In the genomic region with DNA sequence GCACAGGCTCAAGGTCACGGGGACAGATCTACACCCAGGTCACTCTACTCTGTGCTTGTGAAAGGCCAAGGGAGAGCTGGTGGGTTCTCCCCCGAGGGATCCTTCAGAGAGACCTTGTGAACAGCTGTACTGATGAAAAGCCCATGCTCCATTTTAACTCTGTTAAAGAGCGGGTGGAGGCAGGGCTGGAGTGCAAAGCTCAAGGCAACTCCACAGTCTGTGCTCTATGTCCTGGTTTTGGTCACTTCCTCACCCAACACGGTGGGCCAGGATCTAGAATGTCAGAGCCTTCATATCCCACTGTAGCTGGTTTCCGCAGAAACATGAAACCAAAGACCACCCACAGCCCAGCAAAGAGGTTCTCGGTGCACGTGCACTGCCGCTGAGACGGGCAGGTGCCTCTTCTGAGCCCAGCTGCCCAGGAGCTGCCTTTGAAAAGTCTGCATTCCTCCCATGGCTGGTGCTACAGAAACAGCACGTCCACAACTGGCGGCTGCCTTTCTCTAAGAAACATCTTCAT, we compare ENCODE assay signal across 1 cellular context.
A peak's percentile ranks its signal among the peaks of the same experiment; 100 is the strongest.
TF ChIP-seq lines count a peak whose summit lies in the region.

No MANE protein-coding gene starts in this region.

TF ChIP-seq in HepG2, 621 proteins besides CTCF, POLR2A, EP300 and RAD21 (continued from another document and continues in another):
- TF ChIP-seq, protein P1, sequence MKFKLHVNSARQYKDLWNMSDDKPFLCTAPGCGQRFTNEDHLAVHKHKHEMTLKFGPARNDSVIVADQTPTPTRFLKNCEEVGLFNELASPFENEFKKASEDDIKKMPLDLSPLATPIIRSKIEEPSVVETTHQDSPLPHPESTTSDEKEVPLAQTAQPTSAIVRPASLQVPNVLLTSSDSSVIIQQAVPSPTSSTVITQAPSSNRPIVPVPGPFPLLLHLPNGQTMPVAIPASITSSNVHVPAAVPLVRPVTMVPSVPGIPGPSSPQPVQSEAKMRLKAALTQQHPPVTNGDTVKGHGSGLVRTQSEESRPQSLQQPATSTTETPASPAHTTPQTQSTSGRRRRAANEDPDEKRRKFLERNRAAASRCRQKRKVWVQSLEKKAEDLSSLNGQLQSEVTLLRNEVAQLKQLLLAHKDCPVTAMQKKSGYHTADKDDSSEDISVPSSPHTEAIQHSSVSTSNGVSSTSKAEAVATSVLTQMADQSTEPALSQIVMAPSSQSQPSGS (CRISPR knock-in tag; IDR thresholded peaks at IDR 0.05): no peak
- no peak for TF ChIP-seq ZNF562 (CRISPR knock-in tag; IDR thresholded peaks at IDR 0.05; ENCODE audit: borderline replicate concordance)
- no peak for TF ChIP-seq RARA (CRISPR knock-in tag; IDR thresholded peaks at IDR 0.05)
- TF ChIP-seq, protein P2, sequence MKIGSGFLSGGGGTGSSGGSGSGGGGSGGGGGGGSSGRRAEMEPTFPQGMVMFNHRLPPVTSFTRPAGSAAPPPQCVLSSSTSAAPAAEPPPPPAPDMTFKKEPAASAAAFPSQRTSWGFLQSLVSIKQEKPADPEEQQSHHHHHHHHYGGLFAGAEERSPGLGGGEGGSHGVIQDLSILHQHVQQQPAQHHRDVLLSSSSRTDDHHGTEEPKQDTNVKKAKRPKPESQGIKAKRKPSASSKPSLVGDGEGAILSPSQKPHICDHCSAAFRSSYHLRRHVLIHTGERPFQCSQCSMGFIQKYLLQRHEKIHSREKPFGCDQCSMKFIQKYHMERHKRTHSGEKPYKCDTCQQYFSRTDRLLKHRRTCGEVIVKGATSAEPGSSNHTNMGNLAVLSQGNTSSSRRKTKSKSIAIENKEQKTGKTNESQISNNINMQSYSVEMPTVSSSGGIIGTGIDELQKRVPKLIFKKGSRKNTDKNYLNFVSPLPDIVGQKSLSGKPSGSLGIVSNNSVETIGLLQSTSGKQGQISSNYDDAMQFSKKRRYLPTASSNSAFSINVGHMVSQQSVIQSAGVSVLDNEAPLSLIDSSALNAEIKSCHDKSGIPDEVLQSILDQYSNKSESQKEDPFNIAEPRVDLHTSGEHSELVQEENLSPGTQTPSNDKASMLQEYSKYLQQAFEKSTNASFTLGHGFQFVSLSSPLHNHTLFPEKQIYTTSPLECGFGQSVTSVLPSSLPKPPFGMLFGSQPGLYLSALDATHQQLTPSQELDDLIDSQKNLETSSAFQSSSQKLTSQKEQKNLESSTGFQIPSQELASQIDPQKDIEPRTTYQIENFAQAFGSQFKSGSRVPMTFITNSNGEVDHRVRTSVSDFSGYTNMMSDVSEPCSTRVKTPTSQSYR (CRISPR knock-in tag; IDR thresholded peaks at IDR 0.05; ENCODE audit: borderline replicate concordance): 0 out of 2 replicates have a peak, but pooled peaks have one; percentile 26
- TF ChIP-seq, protein P3, sequence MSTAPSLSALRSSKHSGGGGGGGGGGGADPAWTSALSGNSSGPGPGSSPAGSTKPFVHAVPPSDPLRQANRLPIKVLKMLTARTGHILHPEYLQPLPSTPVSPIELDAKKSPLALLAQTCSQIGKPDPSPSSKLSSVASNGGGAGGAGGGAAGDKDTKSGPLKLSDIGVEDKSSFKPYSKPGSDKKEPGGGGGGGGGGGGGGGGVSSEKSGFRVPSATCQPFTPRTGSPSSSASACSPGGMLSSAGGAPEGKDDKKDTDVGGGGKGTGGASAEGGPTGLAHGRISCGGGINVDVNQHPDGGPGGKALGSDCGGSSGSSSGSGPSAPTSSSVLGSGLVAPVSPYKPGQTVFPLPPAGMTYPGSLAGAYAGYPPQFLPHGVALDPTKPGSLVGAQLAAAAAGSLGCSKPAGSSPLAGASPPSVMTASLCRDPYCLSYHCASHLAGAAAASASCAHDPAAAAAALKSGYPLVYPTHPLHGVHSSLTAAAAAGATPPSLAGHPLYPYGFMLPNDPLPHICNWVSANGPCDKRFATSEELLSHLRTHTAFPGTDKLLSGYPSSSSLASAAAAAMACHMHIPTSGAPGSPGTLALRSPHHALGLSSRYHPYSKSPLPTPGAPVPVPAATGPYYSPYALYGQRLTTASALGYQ (CRISPR knock-in tag; IDR thresholded peaks at IDR 0.05): no peak
- TF ChIP-seq NFKBIZ (CRISPR knock-in tag; IDR thresholded peaks at IDR 0.05): no peak
- no peak for TF ChIP-seq ZNF17 (CRISPR knock-in tag; IDR thresholded peaks at IDR 0.05)
- no peak for TF ChIP-seq MTF1 (CRISPR knock-in tag; IDR thresholded peaks at IDR 0.05)
- TF ChIP-seq ZBTB38 (CRISPR knock-in tag; IDR thresholded peaks at IDR 0.05): peak; percentile 45; the same call in 1 of the 2 replicates
- TF ChIP-seq, protein P4, sequence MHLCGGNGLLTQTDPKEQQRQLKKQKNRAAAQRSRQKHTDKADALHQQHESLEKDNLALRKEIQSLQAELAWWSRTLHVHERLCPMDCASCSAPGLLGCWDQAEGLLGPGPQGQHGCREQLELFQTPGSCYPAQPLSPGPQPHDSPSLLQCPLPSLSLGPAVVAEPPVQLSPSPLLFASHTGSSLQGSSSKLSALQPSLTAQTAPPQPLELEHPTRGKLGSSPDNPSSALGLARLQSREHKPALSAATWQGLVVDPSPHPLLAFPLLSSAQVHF (CRISPR knock-in tag; IDR thresholded peaks at IDR 0.05): no peak
- TF ChIP-seq JARID2 (CRISPR knock-in tag; IDR thresholded peaks at IDR 0.05; ENCODE audit: insufficient replicate concordance): no peak
- TF ChIP-seq, protein P5, sequence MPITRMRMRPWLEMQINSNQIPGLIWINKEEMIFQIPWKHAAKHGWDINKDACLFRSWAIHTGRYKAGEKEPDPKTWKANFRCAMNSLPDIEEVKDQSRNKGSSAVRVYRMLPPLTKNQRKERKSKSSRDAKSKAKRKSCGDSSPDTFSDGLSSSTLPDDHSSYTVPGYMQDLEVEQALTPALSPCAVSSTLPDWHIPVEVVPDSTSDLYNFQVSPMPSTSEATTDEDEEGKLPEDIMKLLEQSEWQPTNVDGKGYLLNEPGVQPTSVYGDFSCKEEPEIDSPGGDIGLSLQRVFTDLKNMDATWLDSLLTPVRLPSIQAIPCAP (CRISPR knock-in tag; IDR thresholded peaks at IDR 0.05; ENCODE audit: low read depth): no peak
- TF ChIP-seq, protein P6, sequence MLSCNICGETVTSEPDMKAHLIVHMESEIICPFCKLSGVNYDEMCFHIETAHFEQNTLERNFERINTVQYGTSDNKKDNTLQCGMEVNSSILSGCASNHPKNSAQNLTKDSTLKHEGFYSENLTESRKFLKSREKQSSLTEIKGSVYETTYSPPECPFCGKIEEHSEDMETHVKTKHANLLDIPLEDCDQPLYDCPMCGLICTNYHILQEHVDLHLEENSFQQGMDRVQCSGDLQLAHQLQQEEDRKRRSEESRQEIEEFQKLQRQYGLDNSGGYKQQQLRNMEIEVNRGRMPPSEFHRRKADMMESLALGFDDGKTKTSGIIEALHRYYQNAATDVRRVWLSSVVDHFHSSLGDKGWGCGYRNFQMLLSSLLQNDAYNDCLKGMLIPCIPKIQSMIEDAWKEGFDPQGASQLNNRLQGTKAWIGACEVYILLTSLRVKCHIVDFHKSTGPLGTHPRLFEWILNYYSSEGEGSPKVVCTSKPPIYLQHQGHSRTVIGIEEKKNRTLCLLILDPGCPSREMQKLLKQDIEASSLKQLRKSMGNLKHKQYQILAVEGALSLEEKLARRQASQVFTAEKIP (CRISPR knock-in tag; IDR thresholded peaks at IDR 0.05; ENCODE audit: borderline replicate concordance): no peak
- TF ChIP-seq HNF4G (IDR thresholded peaks at IDR 0.05; ENCODE audit: borderline replicate concordance, low read depth, low read length): no peak
- TF ChIP-seq HNF4G (CRISPR knock-in tag; IDR thresholded peaks at IDR 0.05; ENCODE audit: borderline replicate concordance, low read depth): no peak
- no peak for TF ChIP-seq FOXK2 (IDR thresholded peaks at IDR 0.05)
- no peak for TF ChIP-seq SP4 (CRISPR knock-in tag; IDR thresholded peaks at IDR 0.05)
- no peak for TF ChIP-seq ZC3H4 (CRISPR knock-in tag; IDR thresholded peaks at IDR 0.05; ENCODE audit: borderline replicate concordance)
- no peak for TF ChIP-seq SYNCRIP (IDR thresholded peaks at IDR 0.05; ENCODE audit: insufficient read depth, low read depth, low read length)
- TF ChIP-seq NFE2L2 (IDR thresholded peaks at IDR 0.05; ENCODE audit: low read length): no peak
- TF ChIP-seq BORCS8-MEF2B (CRISPR knock-in tag; IDR thresholded peaks at IDR 0.05): no peak
- TF ChIP-seq RELA (CRISPR knock-in tag; IDR thresholded peaks at IDR 0.05): no peak
- TF ChIP-seq MED8 (CRISPR knock-in tag; IDR thresholded peaks at IDR 0.05; ENCODE audit: insufficient replicate concordance): no peak
- no peak for TF ChIP-seq ADNP (CRISPR knock-in tag; IDR thresholded peaks at IDR 0.05)
- TF ChIP-seq NR3C1 (CRISPR knock-in tag; IDR thresholded peaks at IDR 0.05): no peak
- TF ChIP-seq ZNF605 (CRISPR knock-in tag; IDR thresholded peaks at IDR 0.05): no peak
- no peak for TF ChIP-seq BRCA1 (CRISPR knock-in tag; IDR thresholded peaks at IDR 0.05)
- 0 out of 2 replicates have a peak, but pooled peaks have one; percentile 25 for TF ChIP-seq HDAC1 (CRISPR knock-in tag; IDR thresholded peaks at IDR 0.05)
- TF ChIP-seq, protein P7, sequence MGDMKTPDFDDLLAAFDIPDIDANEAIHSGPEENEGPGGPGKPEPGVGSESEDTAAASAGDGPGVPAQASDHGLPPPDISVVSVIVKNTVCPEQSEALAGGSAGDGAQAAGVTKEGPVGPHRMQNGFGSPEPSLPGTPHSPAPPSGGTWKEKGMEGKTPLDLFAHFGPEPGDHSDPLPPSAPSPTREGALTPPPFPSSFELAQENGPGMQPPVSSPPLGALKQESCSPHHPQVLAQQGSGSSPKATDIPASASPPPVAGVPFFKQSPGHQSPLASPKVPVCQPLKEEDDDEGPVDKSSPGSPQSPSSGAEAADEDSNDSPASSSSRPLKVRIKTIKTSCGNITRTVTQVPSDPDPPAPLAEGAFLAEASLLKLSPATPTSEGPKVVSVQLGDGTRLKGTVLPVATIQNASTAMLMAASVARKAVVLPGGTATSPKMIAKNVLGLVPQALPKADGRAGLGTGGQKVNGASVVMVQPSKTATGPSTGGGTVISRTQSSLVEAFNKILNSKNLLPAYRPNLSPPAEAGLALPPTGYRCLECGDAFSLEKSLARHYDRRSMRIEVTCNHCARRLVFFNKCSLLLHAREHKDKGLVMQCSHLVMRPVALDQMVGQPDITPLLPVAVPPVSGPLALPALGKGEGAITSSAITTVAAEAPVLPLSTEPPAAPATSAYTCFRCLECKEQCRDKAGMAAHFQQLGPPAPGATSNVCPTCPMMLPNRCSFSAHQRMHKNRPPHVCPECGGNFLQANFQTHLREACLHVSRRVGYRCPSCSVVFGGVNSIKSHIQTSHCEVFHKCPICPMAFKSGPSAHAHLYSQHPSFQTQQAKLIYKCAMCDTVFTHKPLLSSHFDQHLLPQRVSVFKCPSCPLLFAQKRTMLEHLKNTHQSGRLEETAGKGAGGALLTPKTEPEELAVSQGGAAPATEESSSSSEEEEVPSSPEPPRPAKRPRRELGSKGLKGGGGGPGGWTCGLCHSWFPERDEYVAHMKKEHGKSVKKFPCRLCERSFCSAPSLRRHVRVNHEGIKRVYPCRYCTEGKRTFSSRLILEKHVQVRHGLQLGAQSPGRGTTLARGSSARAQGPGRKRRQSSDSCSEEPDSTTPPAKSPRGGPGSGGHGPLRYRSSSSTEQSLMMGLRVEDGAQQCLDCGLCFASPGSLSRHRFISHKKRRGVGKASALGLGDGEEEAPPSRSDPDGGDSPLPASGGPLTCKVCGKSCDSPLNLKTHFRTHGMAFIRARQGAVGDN (CRISPR knock-in tag; IDR thresholded peaks at IDR 0.05): peak; percentile 50
- TF ChIP-seq, protein P8, sequence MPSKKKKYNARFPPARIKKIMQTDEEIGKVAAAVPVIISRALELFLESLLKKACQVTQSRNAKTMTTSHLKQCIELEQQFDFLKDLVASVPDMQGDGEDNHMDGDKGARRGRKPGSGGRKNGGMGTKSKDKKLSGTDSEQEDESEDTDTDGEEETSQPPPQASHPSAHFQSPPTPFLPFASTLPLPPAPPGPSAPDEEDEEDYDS (CRISPR knock-in tag; IDR thresholded peaks at IDR 0.05): no peak
- no peak for TF ChIP-seq PAWR (CRISPR knock-in tag; IDR thresholded peaks at IDR 0.05; ENCODE audit: borderline replicate concordance)
- no peak for TF ChIP-seq CHCHD3 (CRISPR knock-in tag; IDR thresholded peaks at IDR 0.05)
- TF ChIP-seq ZNF343 (CRISPR knock-in tag; IDR thresholded peaks at IDR 0.05): no peak
- TF ChIP-seq HNF4A (CRISPR knock-in tag; IDR thresholded peaks at IDR 0.05): peak; percentile 64; the same call in 1 of the 2 replicates
- TF ChIP-seq XRCC5 (optimal IDR thresholded peaks at IDR 0.05; ENCODE audit: low read length): no peak
- no peak for TF ChIP-seq KAT7 (CRISPR knock-in tag; IDR thresholded peaks at IDR 0.05; ENCODE audit: borderline replicate concordance)
